Comparison of ENCODE assay signal across 8 cellular contexts in the genomic region with DNA sequence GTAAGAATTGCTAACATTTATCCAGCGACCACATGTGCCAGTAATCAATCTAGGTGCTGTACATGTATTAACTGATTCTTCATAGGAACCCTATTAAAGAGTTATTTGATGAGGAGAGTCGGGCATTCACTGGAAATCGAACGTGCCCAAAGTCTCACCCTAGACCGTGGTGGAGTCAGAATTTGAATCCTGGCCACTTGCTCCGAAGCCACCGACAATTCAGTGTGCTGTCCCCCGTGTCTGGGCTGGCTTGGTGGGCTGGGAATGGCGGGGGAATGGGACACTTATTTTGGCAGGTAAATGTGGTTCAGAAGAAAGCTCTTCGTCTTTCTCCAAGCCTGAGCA. TPM values are rescaled to one million over a fixed set of nuclear protein-coding genes. Genes with fewer than 3 reads are reported as not detected.
DNase-seq lines count a peak whose midpoint lies in the region; ATAC-seq and TF ChIP-seq lines count a peak whose summit lies in the region.

No MANE protein-coding gene starts in this region.

- peaks cover 7% of the 10 kb centered on the region for H3K36me3 Mint-ChIP-seq in dendritic cell treated with granulocyte-macrophage colony-stimulating factor and Interleukin-4, amounts not matched to agents 40 ng/mL and 50 ng/mL, for 4 days (ENCODE audit: low read depth)
- no peaks in the 10 kb centered on the region for H3K36me3 Mint-ChIP-seq in nephron progenitor cell (ENCODE audit: low read depth)

- H3K27me3 ChIP-seq in BE2C = no peaks in the 10 kb centered on the region
- H3K27me3 ChIP-seq in MG63 = peaks cover 4% of the 10 kb centered on the region; the same call in 1 of the 2 replicates

- ATAC-seq in GM18511 (IDR thresholded peaks at IDR 0.05; ENCODE audit: unreplicated experiment) = no peak
- ATAC-seq in GM21825 (IDR thresholded peaks at IDR 0.05; ENCODE audit: unreplicated experiment) = no peak

- H3K9me3 ChIP-seq in BE2C (no peaks in the 10 kb centered on the region), MG63 (no peaks in the 10 kb centered on the region)

- peak overlapping the region; percentile 71 for H3K4me3 Mint-ChIP-seq in dendritic cell treated with granulocyte-macrophage colony-stimulating factor and Interleukin-4, amounts not matched to agents 40 ng/mL and 50 ng/mL, for 4 days
- H3K4me3 Mint-ChIP-seq in nephron progenitor cell = peak overlapping the region; percentile 79

- peaks cover 27% of the 10 kb centered on the region for H3K4me1 Mint-ChIP-seq in dendritic cell treated with granulocyte-macrophage colony-stimulating factor and Interleukin-4, amounts not matched to agents 40 ng/mL and 50 ng/mL, for 4 days (ENCODE audit: low read depth)
- peaks cover 35% of the 10 kb centered on the region for H3K4me1 Mint-ChIP-seq in nephron progenitor cell

- H3K36me3 ChIP-seq in BE2C (no peaks in the 10 kb centered on the region), MG63 (no peaks in the 10 kb centered on the region)

- H3K9me3 Mint-ChIP-seq in dendritic cell treated with granulocyte-macrophage colony-stimulating factor and Interleukin-4, amounts not matched to agents 40 ng/mL and 50 ng/mL, for 4 days = no peaks in the 10 kb centered on the region
- H3K9me3 Mint-ChIP-seq in nephron progenitor cell = no peaks in the 10 kb centered on the region

- peaks cover 6% of the 10 kb centered on the region for H3K27me3 Mint-ChIP-seq in dendritic cell treated with granulocyte-macrophage colony-stimulating factor and Interleukin-4, amounts not matched to agents 40 ng/mL and 50 ng/mL, for 4 days
- H3K27me3 Mint-ChIP-seq in nephron progenitor cell (ENCODE audit: low read depth, poor library complexity) = peaks cover 41% of the 10 kb centered on the region

- no peak for TF ChIP-seq CTCF in BE2C (IDR thresholded peaks at IDR 0.05; ENCODE audit: low read depth, low read length)
- no peak for TF ChIP-seq CTCF in nephron progenitor cell (IDR thresholded peaks at IDR 0.05)

- H3K4me3 ChIP-seq in BE2C (ENCODE audit: low read depth, low read length) = peak overlapping the region; percentile 53
- H3K4me3 ChIP-seq in MG63 = peak overlapping the region; percentile 68

- peak overlapping the region; percentile 79 for H3K27ac Mint-ChIP-seq in dendritic cell treated with granulocyte-macrophage colony-stimulating factor and Interleukin-4, amounts not matched to agents 40 ng/mL and 50 ng/mL, for 4 days
- no peak overlapping the region for H3K27ac Mint-ChIP-seq in nephron progenitor cell

- intact Hi-C loops in dendritic cell treated with granulocyte-macrophage colony-stimulating factor and Interleukin-4, amounts not matched to agents 40 ng/mL and 50 ng/mL, for 4 days (cut with micrococcal nuclease) = loop anchor here (5.0 to 10.0 kb wide), 3 partner anchors 72 to 221 kb away; no protein-coding TSS in a partner anchor

- no peaks in the 10 kb centered on the region for H3K4me1 ChIP-seq in BE2C

- no peak for DNase-seq in BE2C
- DNase-seq in MG63 = no peak
- no peak for DNase-seq in nephron progenitor cell
- DNase-seq in NCI-H345 (lab: John Stamatoyannopoulos, UW) = no peak
- DNase-seq in cortex of kidney (lab: John Stamatoyannopoulos, UW) = no peak

RNA-seq across cellular contexts. Expression of gene KSR1, which starts 0.7 kb away (rescaled TPM):
- 21.3 TPM for polyA plus RNA-seq in BE2C (2012; ENCODE audit: insufficient read depth, insufficient read length, low read depth)
- total RNA-seq in MG63 (2014; rRNA removed; shearing (Covaris generic); ENCODE audit: low replicate concordance) = 0.52 and 7.6 TPM in 2 replicates
